In the genomic region with DNA sequence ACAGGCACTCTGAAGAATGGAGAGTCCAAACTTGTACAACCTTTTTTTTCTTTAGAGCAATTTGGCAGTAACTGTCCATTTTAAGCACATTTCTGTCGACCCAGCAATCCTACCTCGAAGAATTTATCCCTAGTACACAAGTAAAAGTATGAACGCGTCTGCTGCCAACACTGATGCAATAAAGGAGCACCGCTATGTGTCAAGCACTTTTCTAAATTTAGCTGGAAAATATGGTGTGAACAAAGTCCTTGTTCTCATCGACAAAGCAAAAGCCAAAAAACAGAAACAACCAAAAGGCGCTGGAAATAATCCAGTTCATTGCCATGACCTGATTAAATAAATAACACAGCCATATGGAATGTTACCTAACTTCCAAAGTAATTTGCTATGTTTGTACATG, we compare ENCODE assay signal across 8 cellular contexts.
DNase-seq lines count a peak whose midpoint lies in the region; TF ChIP-seq lines count a peak whose summit lies in the region.

No MANE protein-coding gene starts in this region.

- H3K27ac ChIP-seq in muscle layer of duodenum (ENCODE audit: low read length): peak overlapping the region; percentile 98

- TF ChIP-seq CTCF in LNCaP clone FGC (IDR thresholded peaks at IDR 0.05; ENCODE audit: control insufficient read depth, extremely low read depth, insufficient read depth): no peak
- no peak for TF ChIP-seq CTCF in choroid plexus epithelial cell (conservative IDR thresholded peaks at IDR 0.05; ENCODE audit: low read depth, low read length)

- H3K4me3 ChIP-seq in LNCaP clone FGC (ENCODE audit: low read depth, low read length): peak overlapping the region; percentile 74
- peak overlapping the region; percentile 78 for H3K4me3 ChIP-seq in choroid plexus epithelial cell (ENCODE audit: low read depth, low read length)
- H3K4me3 ChIP-seq in muscle layer of duodenum (ENCODE audit: low read depth in 1 of 2, low read length in 2 of 2): peak overlapping the region; percentile 95 to 99

- H3K36me3 ChIP-seq in muscle layer of duodenum (ENCODE audit: control insufficient read depth in 1 of 2, insufficient read depth in 2 of 2, low read length in 2 of 2): peaks cover 0 to 38% of the 10 kb centered on the region in 2 donors

- DNase-seq in AG20443 (ENCODE audit: low spot score) (peak; percentile 37), LNCaP clone FGC (ENCODE audit: low read depth) (no peak), choroid plexus epithelial cell (ENCODE audit: low read depth) (peak; percentile 64), OCI-M2 (lab: John Stamatoyannopoulos, UW; ENCODE audit: unreplicated experiment) (no peak), NCI-H2029 treated with DMSO at 0.1 percent for 48 hours (lab: John Stamatoyannopoulos, UW) (no peak), NCI-H2081 treated with DMSO at 0.1 percent for 48 hours (lab: John Stamatoyannopoulos, UW) (no peak)
- DNase-seq in activated CD4-positive, CD25-positive, alpha-beta regulatory T cell treated with anti-CD3 and anti-CD28 coated beads, Interleukin-2, amount 50 U/mL, for 72 hours: no peak

- peaks cover 12 to 54% of the 10 kb centered on the region in 2 donors for H3K4me1 ChIP-seq in muscle layer of duodenum (ENCODE audit: control insufficient read depth in 1 of 2, insufficient read depth in 2 of 2, low read length in 2 of 2)

- no peaks in the 10 kb centered on the region for H3K9me3 ChIP-seq in muscle layer of duodenum (ENCODE audit: control insufficient read depth in 1 of 2, low read length in 2 of 2)

- H3K27me3 ChIP-seq in muscle layer of duodenum (ENCODE audit: low read depth, low read length): no peaks in the 10 kb centered on the region

Comparison
In these comparisons a context has a peak if more than half of its experiments do, and no peak if none do; other contexts are left out.
1. DNase-seq: peak in AG20443 (single experiment) and choroid plexus epithelial cell (single experiment); none in LNCaP clone FGC (single experiment), OCI-M2 (single experiment), NCI-H2029 treated with DMSO at 0.1 percent for 48 hours (single experiment), NCI-H2081 treated with DMSO at 0.1 percent for 48 hours (single experiment) and activated CD4-positive, CD25-positive, alpha-beta regulatory T cell treated with anti-CD3 and anti-CD28 coated beads, Interleukin-2, amount 50 U/mL, for 72 hours (single experiment).
2. Peak in every context shown above with its lines, with median percentiles within 50 percentile points of each other: H3K4me3 ChIP-seq.